Comparison of ENCODE assay signal across 8 cellular contexts in the genomic region with DNA sequence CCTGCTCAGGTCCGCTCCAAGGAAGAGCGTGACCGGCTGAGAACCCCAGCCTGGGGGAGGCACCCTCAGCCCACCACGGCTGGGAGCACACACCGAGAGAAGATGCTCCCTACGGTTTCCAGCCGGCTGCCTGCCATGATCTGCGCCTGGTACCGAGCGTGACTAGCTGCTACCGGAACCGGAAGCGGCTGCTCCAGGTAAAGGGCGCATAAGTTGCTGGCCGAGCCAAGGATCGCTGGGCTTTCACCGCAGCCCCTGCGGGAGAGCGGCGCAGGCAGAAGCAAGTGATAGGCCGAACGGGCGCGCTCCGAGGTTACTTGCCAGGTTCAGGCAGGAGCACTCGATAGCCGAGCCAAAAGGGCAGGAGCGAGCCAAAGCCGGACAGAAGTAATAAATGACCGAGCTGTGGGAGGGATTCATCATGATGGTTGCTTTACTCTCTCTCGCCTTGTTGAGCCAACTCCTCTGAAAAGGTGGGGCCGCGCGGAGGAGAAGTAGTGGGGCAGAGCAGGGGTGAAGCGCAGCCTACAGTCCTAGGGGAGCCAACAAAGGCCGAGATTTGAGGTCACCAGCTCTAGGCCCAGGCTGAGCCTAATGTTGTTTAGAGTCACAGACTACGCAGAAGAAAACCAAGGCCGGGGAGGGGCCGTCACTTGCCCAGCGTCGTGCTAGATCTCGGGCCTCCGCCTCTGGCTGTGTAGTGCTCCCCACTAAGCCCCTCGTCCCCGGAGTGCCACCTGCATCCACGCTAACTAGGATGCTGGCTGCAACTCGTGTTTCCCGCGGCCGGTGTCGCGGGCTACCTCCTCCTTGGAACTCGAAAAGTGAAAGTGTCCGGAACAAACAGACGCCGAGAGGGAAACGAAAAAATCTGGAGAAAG. TPM values are rescaled to one million over a fixed set of nuclear protein-coding genes. Genes with fewer than 3 reads are reported as not detected.
A peak's percentile ranks its signal among the peaks of the same experiment; 100 is the strongest.
DNase-seq lines count a peak whose midpoint lies in the region; TF ChIP-seq lines count a peak whose summit lies in the region.

A gene (minus strand): TSS at position 171 of the 881 bp plus-strand sequence. CDS start 34 bp downstream, at position 137.

- H3K4ac ChIP-seq in H9 (ENCODE audit: low read depth, low read length), result no peak within 1 kb of the TSS

- peaks cover 16 to 33% (median 28%) of the 10 kb centered on the region in 3 experiments for H3K36me3 Mint-ChIP-seq in H9 (ENCODE audit: insufficient read depth in 1 of 3, low read depth in 3 of 3)

- no peak within 1 kb of the TSS for H3K23ac ChIP-seq in H9 (ENCODE audit: insufficient read length, low read depth, low read length)

- no peak within 1 kb of the TSS for H3T11ph ChIP-seq in H9 (ENCODE audit: low read length)

- H3K27me3 ChIP-seq in H9 (ENCODE audit: insufficient read depth, low read length) (no peaks in the 10 kb centered on the region), MG63 (no peaks in the 10 kb centered on the region), neural cell (ENCODE audit: insufficient read depth, low read depth, low read length) (no peaks in the 10 kb centered on the region), stomach (no peaks in the 10 kb centered on the region)

- peak within 1 kb of the TSS; percentile 33 for H4K5ac ChIP-seq in H9 (ENCODE audit: insufficient read length, low read depth, low read length)

- H3K27ac Mint-ChIP-seq in H9, result peak within 1 kb of the TSS; percentile 97 to 99 (median 99)

- H3K27me3 Mint-ChIP-seq in H9 (ENCODE audit: low read depth), result no peaks in the 10 kb centered on the region; the same call in 1 of the 2 replicates

- H2BK5ac ChIP-seq in H9 (ENCODE audit: insufficient read length, low read length), result no peak within 1 kb of the TSS

- H3K23me2 ChIP-seq in H9 (ENCODE audit: insufficient read length, low read depth, low read length, poor library complexity, severe bottlenecking), result peaks cover 6% of the 10 kb centered on the region

- H2AFZ ChIP-seq in H9 (ENCODE audit: low read length), result no peak within 1 kb of the TSS
- H2AFZ ChIP-seq in neural cell (ENCODE audit: low read depth, low read length), result peak within 1 kb of the TSS; percentile 70

- TF ChIP-seq EP300 in neural cell (conservative IDR thresholded peaks at IDR 0.05; ENCODE audit: poor library complexity, severe bottlenecking) (peak; percentile 75), stomach (IDR thresholded peaks at IDR 0.05) (no peak)

- H4K20me1 ChIP-seq in H9 (ENCODE audit: control insufficient read depth, insufficient read depth, insufficient read length) (no peaks in the 10 kb centered on the region), neural cell (ENCODE audit: insufficient read depth) (no peaks in the 10 kb centered on the region)

- TF ChIP-seq RAD21 in neural cell (conservative IDR thresholded peaks at IDR 0.05), result peak; percentile 55

- H3K36me3 ChIP-seq in MG63 (peaks cover 15% of the 10 kb centered on the region), neural cell (ENCODE audit: insufficient read depth, low read length) (no peaks in the 10 kb centered on the region), stomach (peaks cover 0 to 31% (median 25%) of the 10 kb centered on the region in 4 donors)

- H3K9me3 Mint-ChIP-seq in H9, result no peaks in the 10 kb centered on the region; a peak in 1 of 5 replicates

- intact Hi-C loops in stomach (cut with DNase I; ENCODE audit: low total_unique reads), result loop anchor here (10.0 kb wide), 1 partner anchor 265 kb away; no protein-coding TSS in a partner anchor

- no peak for TF ChIP-seq CTCF in H9 (conservative IDR thresholded peaks at IDR 0.05)
- peak; percentile 32 for TF ChIP-seq CTCF in neural cell (IDR thresholded peaks at IDR 0.05; ENCODE audit: poor library complexity, severe bottlenecking)
- peak in 1 of 7 experiments; percentile 23 for TF ChIP-seq CTCF in stomach (IDR thresholded peaks at IDR 0.05)

- H2BK15ac ChIP-seq in H9 (ENCODE audit: low read depth, low read length), result no peak within 1 kb of the TSS

- H3K4me1 Mint-ChIP-seq in H9, result peaks cover 24 to 30% of the 10 kb centered on the region in 2 experiments

- peak within 1 kb of the TSS; percentile 84 for H3K9ac ChIP-seq in H9 (ENCODE audit: extremely low read depth, insufficient read length, low read length)
- peak within 1 kb of the TSS; percentile 76 for H3K9ac ChIP-seq in neural cell (ENCODE audit: low read length)

- H2BK12ac ChIP-seq in H9 (ENCODE audit: insufficient read length, low read depth, low read length), result no peak within 1 kb of the TSS

- H3K27ac ChIP-seq in H9 (ENCODE audit: insufficient read length, low read depth, low read length) (no peak within 1 kb of the TSS), neural cell (ENCODE audit: low read length) (peak within 1 kb of the TSS; percentile 75), stomach (peak within 1 kb of the TSS; percentile 92 to 97 (median 95))

- peak within 1 kb of the TSS; percentile 52 for H3K18ac ChIP-seq in H9 (ENCODE audit: insufficient read length, low read depth, low read length)

- no peak within 1 kb of the TSS for H3K56ac ChIP-seq in H9 (ENCODE audit: insufficient read length, low read depth, low read length)

- H3K9me2 ChIP-seq in neural cell (ENCODE audit: insufficient read depth, low read length), result no peaks in the 10 kb centered on the region

- no peak within 1 kb of the TSS for H4K8ac ChIP-seq in H9 (replicated peaks; ENCODE audit: insufficient read length, low read depth, low read length)

- no peaks in the 10 kb centered on the region for H3K79me1 ChIP-seq in H9 (ENCODE audit: insufficient read depth, low read depth, low read length, poor library complexity, severe bottlenecking)

- no peaks in the 10 kb centered on the region for H3F3A ChIP-seq in neural cell (ENCODE audit: insufficient read depth, low read length, poor library complexity, severe bottlenecking)

- H3K4me2 ChIP-seq in H9 (ENCODE audit: insufficient read depth, insufficient read length, low read length), result peak within 1 kb of the TSS; percentile 82
- H3K4me2 ChIP-seq in neural cell (ENCODE audit: low read length), result peak within 1 kb of the TSS; percentile 94

- H3K4me3 ChIP-seq in MG63 (peak within 1 kb of the TSS; percentile 90), neural cell (ENCODE audit: low read length) (peak within 1 kb of the TSS; percentile 76), stomach (peak within 1 kb of the TSS; percentile 75 to 94 (median 89))

- no peak within 1 kb of the TSS for H2BK20ac ChIP-seq in H9 (ENCODE audit: low read depth, low read length, poor library complexity, severe bottlenecking)

- H4K91ac ChIP-seq in H9 (ENCODE audit: insufficient read length, low read depth, low read length), result no peak within 1 kb of the TSS

- H3K79me2 ChIP-seq in H9 (ENCODE audit: insufficient read depth, low read length) (no peaks in the 10 kb centered on the region; the same call in 1 of the 2 replicates), neural cell (replicated peaks; ENCODE audit: insufficient read depth, low read length) (peaks cover 11% of the 10 kb centered on the region)

- H3K14ac ChIP-seq in H9 (ENCODE audit: insufficient read depth, low read length), result peak within 1 kb of the TSS; percentile 66; the same call in 1 of the 2 replicates

- TF ChIP-seq POLR2A in stomach (IDR thresholded peaks at IDR 0.05), result peak in 1 of 4 donors; percentile 4

- peak; percentile 100 for DNase-seq in ELR (ENCODE audit: low read depth)
- DNase-seq in H9, result peak; percentile 100
- DNase-seq in MG63, result peak; percentile 100
- DNase-seq in SHP77 treated with DMSO at 0.1 percent for 48 hours (lab: John Stamatoyannopoulos, UW), result peak; percentile 87
- DNase-seq in activated effector memory CD4-positive, alpha-beta T cell treated with anti-CD3 and anti-CD28 coated beads, Interleukin-2, amount 50 U/mL, for 16 hours, result peak; percentile 99
- DNase-seq in fibroblast of the conjunctiva (ENCODE audit: low read depth), result peak; percentile 97
- DNase-seq in stomach, result peak; percentile 98

- no peak within 1 kb of the TSS for H2AK5ac ChIP-seq in H9 (ENCODE audit: insufficient read length, low read length)

- WGBS in H9 (ENCODE audit: extremely low coverage, insufficient read length, low lambda C conversion rate), result no CpG with 5 or more reads among the region's 57 CpGs
- WGBS in stomach, 5 donors, result 0 to 2% (median 1%) methylated on average over 45 to 57 of the region's 57 CpGs

- H3K4me1 ChIP-seq in H9 (ENCODE audit: insufficient read depth, low read length) (no peaks in the 10 kb centered on the region), stomach (peaks cover 54 to 80% (median 65%) of the 10 kb centered on the region in 4 donors)

- H3K9me3 ChIP-seq in H9 (ENCODE audit: control insufficient read depth, low read depth, low read length) (no peaks in the 10 kb centered on the region), MG63 (no peaks in the 10 kb centered on the region), neural cell (ENCODE audit: low read length) (no peaks in the 10 kb centered on the region), stomach (no peaks in the 10 kb centered on the region)

- no peak within 1 kb of the TSS for H2BK120ac ChIP-seq in H9 (ENCODE audit: low read depth, low read length, poor library complexity, severe bottlenecking)

- peak within 1 kb of the TSS; percentile 99 for H3K4me3 Mint-ChIP-seq in H9

TF ChIP-seq in neural cell, 6 proteins besides CTCF, POLR2A, EP300 and RAD21 (continues in another document):
- TF ChIP-seq MXI1 (conservative IDR thresholded peaks at IDR 0.05; ENCODE audit: poor library complexity, severe bottlenecking), result peak; percentile 98
- TF ChIP-seq SMC3 (conservative IDR thresholded peaks at IDR 0.05; ENCODE audit: poor library complexity), result peak; percentile 66
- TF ChIP-seq TAF1 (IDR thresholded peaks at IDR 0.05; ENCODE audit: low read depth), result peak; percentile 14

RNA-seq across cellular contexts. Expression of the gene that starts here (rescaled TPM):
- total RNA-seq in H9 (2021) (62.0 and 65.9 TPM in 2 replicates), stomach (10 to 100 TPM in 4 of 5 donors, not detected in 1; 12.6 to 26.8 (median 16.8) TPM)
- 34.0 and 52.0 TPM in 2 replicates for total RNA-seq in MG63 (2014; rRNA removed; shearing (Covaris generic); ENCODE audit: low replicate concordance)
- polyA plus RNA-seq in neural cell (80.5 and 88.1 TPM in 2 replicates), stomach (10 to 100 TPM; 25.1 to 43.3 (median 34.2) TPM)
- 21.2 TPM in 2 replicates for polyA minus RNA-seq in neural cell
